16 cellular contexts compared by ENCODE assay signal in genomic region chr12:105275997-105276760, GRCh38. TPM values are rescaled to one million over a fixed set of nuclear protein-coding genes. Genes with fewer than 3 reads are reported as not detected.
DNase-seq lines count a peak whose midpoint lies in the region; ATAC-seq, FAIRE-seq and TF ChIP-seq lines count a peak whose summit lies in the region.
"Had no signal": no experiment of that assay in that cellular context is flagged by ENCODE, and none has a peak within 500 bp of the region (broad histone marks: within the 10 kb centered on the region; RNA-seq: fewer than 3 reads in every experiment).

No MANE protein-coding gene starts in this region.

- H3K27me3 ChIP-seq in breast epithelium (no peaks in the 10 kb centered on the region), H1 (replicated peaks in 1 of 4; ENCODE audit: control insufficient read depth in 3 of 4, extremely low read depth in 1 of 4, insufficient read depth in 3 of 4, low read length in 3 of 4) (no peaks in the 10 kb centered on the region; a peak in 1 of 7 replicates), testis (no peaks in the 10 kb centered on the region), heart left ventricle (no peaks in the 10 kb centered on the region)
- H3K27me3 ChIP-seq: colonic mucosa had no signal

- intact Hi-C loops in MCF 10A (cut with micrococcal nuclease): no loop called here
- intact Hi-C loops in breast epithelium (cut with DNase I; ENCODE audit: low total_unique reads): no loop called here
- intact Hi-C loops in testis (cut with DNase I; ENCODE audit: low total_unique reads): no loop called here
- intact Hi-C loops in heart left ventricle (cut with DNase I): loop anchor here in 2 of 10 donors (5.0 kb wide), 1 partner anchor 106 kb away; no protein-coding TSS in a partner anchor

- no TSS peak for BruUV-seq in MCF 10A (replicated peaks; lab: Mats Ljungman, UMichigan)

- no peak for TF ChIP-seq EP300 in H1 (IDR thresholded peaks at IDR 0.05; ENCODE audit: borderline replicate concordance in 1 of 2, low read depth in 2 of 2, low read length in 2 of 2)

- H3K27ac ChIP-seq in breast epithelium (no peak overlapping the region), H1 (ENCODE audit: low read depth, low read length) (no peak overlapping the region), testis (peak overlapping the region; percentile 16 to 20), heart left ventricle (no peak overlapping the region)
- H3K27ac ChIP-seq: colonic mucosa, RWPE1 had no signal

- CTCF ChIA-PET in MCF 10A (lab: Yijun Ruan, JAX) (interaction anchor here (0.6 to 0.7 kb wide), 2 partner anchors 93 to 103 kb away, joined by 6 read pairs; no protein-coding TSS in a partner anchor), H1 (lab: Charles Lee; ENCODE audit: partially characterized antibody) (interaction anchor here (0.5 to 2.6 kb wide), 4 partner anchors 58 to 108 kb away, joined by 3 to 6 read pairs (median 4); no protein-coding TSS in a partner anchor)

- H3K9ac ChIP-seq in H1 (replicated peaks in 1 of 4; ENCODE audit: extremely low read depth in 1 of 4, low read depth in 3 of 4, low read length in 3 of 4): no peak overlapping the region

- no peaks in the 10 kb centered on the region for H3K23me2 ChIP-seq in H1 (ENCODE audit: low read depth, low read length)

- H2BK20ac ChIP-seq in H1 (ENCODE audit: low read length): no peak overlapping the region

- TF ChIP-seq RAD21 in H1 (IDR thresholded peaks at IDR 0.05 in 1 of 2, conservative IDR thresholded peaks at IDR 0.05 in 1 of 2; ENCODE audit: low read depth in 2 of 2, low read length in 2 of 2): no peak

- no peaks in the 10 kb centered on the region for H3K36me3 Mint-ChIP-seq in MCF 10A (ENCODE audit: insufficient read depth, unreplicated experiment)

- H4K5ac ChIP-seq in H1 (ENCODE audit: insufficient read length, low read depth, low read length): no peak overlapping the region

- no peaks in the 10 kb centered on the region for H3K9me3 ChIP-seq in breast epithelium
- H3K9me3 ChIP-seq in H1 (ENCODE audit: insufficient read depth in 2 of 2, low read depth in 1 of 2, low read length in 1 of 2): no peaks in the 10 kb centered on the region
- no peaks in the 10 kb centered on the region for H3K9me3 ChIP-seq in testis
- H3K9me3 ChIP-seq in heart left ventricle: no peaks in the 10 kb centered on the region
- H3K9me3 ChIP-seq: colonic mucosa had no signal

- no peak overlapping the region for H3K56ac ChIP-seq in H1 (replicated peaks; ENCODE audit: insufficient read length, low read depth, low read length)

- H3K79me2 ChIP-seq in H1 (ENCODE audit: control insufficient read depth in 1 of 2, insufficient read depth in 2 of 2, low read length in 2 of 2): no peaks in the 10 kb centered on the region

- no peaks in the 10 kb centered on the region for H3K79me1 ChIP-seq in H1 (ENCODE audit: low read depth, low read length)

- TF ChIP-seq POLR2A in breast epithelium (IDR thresholded peaks at IDR 0.05): no peak
- TF ChIP-seq POLR2A in H1 (IDR thresholded peaks at IDR 0.05; ENCODE audit: control extremely low read depth in 1 of 2, low read depth in 2 of 2, low read length in 2 of 2): no peak
- TF ChIP-seq POLR2A in testis (IDR thresholded peaks at IDR 0.05): no peak
- TF ChIP-seq POLR2A in heart left ventricle (IDR thresholded peaks at IDR 0.05): no peak

- no peak overlapping the region for H3K23ac ChIP-seq in H1 (ENCODE audit: insufficient read length)

- peak overlapping the region; percentile 27; the same call in 1 of the 2 replicates for H2AFZ ChIP-seq in H1 (ENCODE audit: low read length)

- no peak overlapping the region; a peak in 1 of 4 replicates for H3K4me2 ChIP-seq in H1 (ENCODE audit: insufficient read depth in 1 of 2, low read depth in 2 of 2, low read length in 2 of 2)

- H2BK5ac ChIP-seq in H1 (ENCODE audit: low read depth, low read length): no peak overlapping the region; the same call in 1 of the 2 replicates

- H2BK120ac ChIP-seq in H1 (replicated peaks; ENCODE audit: low read depth, low read length): no peak overlapping the region

- H3K4me3 Mint-ChIP-seq in MCF 10A (ENCODE audit: unreplicated experiment): no peak overlapping the region
- H3K4me3 Mint-ChIP-seq: activated T-cell treated with anti-CD3 and anti-CD28 coated beads, Interleukin-2, amount 50 U/mL, for 72 hours had no signal

- H3K27me3 Mint-ChIP-seq in MCF 10A (ENCODE audit: insufficient read depth, unreplicated experiment): no peaks in the 10 kb centered on the region

- H3K18ac ChIP-seq in H1 (ENCODE audit: extremely low read depth, low read length): no peak overlapping the region

- peaks cover 6% of the 10 kb centered on the region for H3K4me1 Mint-ChIP-seq in MCF 10A (ENCODE audit: insufficient read depth, unreplicated experiment)

- TF ChIP-seq CTCF in MCF 10A (IDR thresholded peaks at IDR 0.05; ENCODE audit: unreplicated experiment) (no peak), breast epithelium (IDR thresholded peaks at IDR 0.05) (no peak), H1 (IDR thresholded peaks at IDR 0.05; ENCODE audit: control extremely low read depth in 1 of 3, insufficient read depth in 1 of 3, low read depth in 1 of 3, low read length in 3 of 3) (no peak), testis (IDR thresholded peaks at IDR 0.05) (no peak), heart left ventricle (IDR thresholded peaks at IDR 0.05) (no peak)

- peak overlapping the region; percentile 29 for H3K27ac Mint-ChIP-seq in MCF 10A (ENCODE audit: low read depth, unreplicated experiment)

- no peak overlapping the region for H2BK12ac ChIP-seq in H1 (ENCODE audit: low read depth, low read length)

- H3K9me3 Mint-ChIP-seq in MCF 10A (ENCODE audit: unreplicated experiment): no peaks in the 10 kb centered on the region
- H3K9me3 Mint-ChIP-seq: activated T-cell treated with anti-CD3 and anti-CD28 coated beads, Interleukin-2, amount 50 U/mL, for 72 hours had no signal

- H2BK15ac ChIP-seq in H1 (ENCODE audit: low read length): no peak overlapping the region

- ATAC-seq in heart left ventricle: no peak
- ATAC-seq: activated T-cell treated with anti-CD3 and anti-CD28 coated beads, Interleukin-2, amount 50 U/mL, for 72 hours; left colon had no signal

- no peak overlapping the region for H2AK5ac ChIP-seq in H1 (ENCODE audit: low read depth, low read length)

- H3K4me3 ChIP-seq in breast epithelium (no peak overlapping the region), H1 (ENCODE audit: extremely low read depth in 1 of 4, insufficient read depth in 2 of 4, low read depth in 3 of 4, low read length in 4 of 4) (no peak overlapping the region), testis (no peak overlapping the region), heart left ventricle (no peak overlapping the region)
- H3K4me3 ChIP-seq: colonic mucosa had no signal

- FAIRE-seq in H1 (lab: Jason Lieb, UNC): no peak

- H3K4me1 ChIP-seq in breast epithelium (no peaks in the 10 kb centered on the region), H1 (replicated peaks in 1 of 4; ENCODE audit: control insufficient read depth in 3 of 4, insufficient read depth in 4 of 4, low read length in 3 of 4) (no peaks in the 10 kb centered on the region; a peak in 1 of 7 replicates), testis (peaks cover 5% of the 10 kb centered on the region), heart left ventricle (no peaks in the 10 kb centered on the region)
- H3K4me1 ChIP-seq: colonic mucosa had no signal

- no peak overlapping the region for H4K91ac ChIP-seq in H1 (replicated peaks; ENCODE audit: insufficient read length, low read length)

- no peak overlapping the region for H4K8ac ChIP-seq in H1 (ENCODE audit: extremely low read depth, insufficient read depth, low read length)

- DNase-seq in MCF 10A (ENCODE audit: unreplicated experiment) (no peak), breast epithelium (ENCODE audit: low spot score in 2 of 2) (no peak), NCI-H510A treated with DMSO at 0.1 percent for 48 hours (lab: John Stamatoyannopoulos, UW) (peak; percentile 45), H1 (ENCODE audit: low read depth in 1 of 2, low spot score in 2 of 2) (no peak), testis (no peak), heart left ventricle (no peak), NCI-H2107 treated with DMSO at 0.1 percent for 48 hours (lab: John Stamatoyannopoulos, UW; ENCODE audit: unreplicated experiment) (no peak), H4 (ENCODE audit: low spot score) (no peak)
- DNase-seq: activated CD4-positive, alpha-beta T cell treated with anti-CD3 and anti-CD28 coated beads, Interleukin-2, amount 50 U/mL, for 1 hour; activated T-cell treated with anti-CD3 and anti-CD28 coated beads, Interleukin-2, amount 50 U/mL, for 72 hours; colonic mucosa; erythroblast; HCEC 1CT; hippocampal formation; left colon had no signal

- no peak overlapping the region for H3K14ac ChIP-seq in H1 (ENCODE audit: insufficient read length)

- H4K20me1 ChIP-seq in H1 (replicated peaks in 1 of 2; ENCODE audit: control insufficient read depth in 1 of 2, insufficient read depth in 2 of 2, low read length in 2 of 2): no peaks in the 10 kb centered on the region

- POLR2A ChIA-PET in MCF 10A (lab: Yijun Ruan, JAX) (interaction anchor here (0.6 to 0.9 kb wide), 3 partner anchors 109 to 284 kb away, joined by 3 to 4 read pairs (median 3); no protein-coding TSS in a partner anchor), H1 (lab: Charles Lee; ENCODE audit: partially characterized antibody) (no interaction called here)

- WGBS in H1 (ENCODE audit: extremely low coverage in 1 of 2, insufficient coverage in 1 of 2, insufficient read length in 1 of 2, insufficient replicate concordance in 2 of 2, low coverage in 1 of 2, low lambda C conversion rate in 2 of 2, missing lambda C conversion rate in 1 of 2), 2 experiments: 83% methylated on average over 3 of the region's 3 CpGs; no CpG with 5 or more reads in 1 of the 2 experiments
- WGBS in testis, 2 donors: 79 to 90% methylated on average over 3 of the region's 3 CpGs
- 86 to 93% (median 90%) methylated on average over 3 of the region's 3 CpGs for WGBS in heart left ventricle, 4 donors

- H3K36me3 ChIP-seq in breast epithelium: no peaks in the 10 kb centered on the region
- H3K36me3 ChIP-seq in H1 (ENCODE audit: control insufficient read depth in 2 of 4, insufficient read depth in 4 of 4, low read length in 3 of 4): no peaks in the 10 kb centered on the region
- H3K36me3 ChIP-seq in testis (ENCODE audit: low read depth, missing control alignments): no peaks in the 10 kb centered on the region
- H3K36me3 ChIP-seq in heart left ventricle: no peaks in the 10 kb centered on the region
- H3K36me3 ChIP-seq: colonic mucosa had no signal

- no peak overlapping the region for H3K4ac ChIP-seq in H1 (replicated peaks; ENCODE audit: insufficient read length, low read depth, low read length)

RNA-seq across cellular contexts. Expression of gene APPL2, which starts 40.2 kb away (rescaled TPM):
- total RNA-seq in MCF 10A (2022) (32.5 and 35.5 TPM in 2 replicates), breast epithelium (100 to 1,000 TPM in 1 of 3 donors, 10 to 100 TPM in 2; 73.0 to 130 (median 89.1) TPM), testis (100 to 1,000 TPM; 129 to 140 TPM), heart left ventricle (10 to 100 TPM; 14.1 to 36.7 (median 17.1) TPM)
- 19.0 and 22.9 TPM in 2 replicates for total RNA-seq in H1 (2021; fragmentation: NEBNext Ultra II Directional; extraction: Animal tissue kit (Norgen Biotek cat#: 25700))
- polyA plus RNA-seq in H1 (2011; rRNA removed) (8.9 TPM in 2 replicates), testis (ENCODE audit: insufficient read depth, low read depth, low replicate concordance) (70.9 TPM), heart left ventricle (10 to 100 TPM in 1 of 2 donors, 1 to 10 TPM in 1; 7.7 to 12.5 TPM)
- polyA plus RNA-seq in H1 (2011; cell fraction: cytosol; rRNA removed): 15.1 TPM
- polyA plus RNA-seq in H1 (2011; cell fraction: nucleus; rRNA removed): 18.0 TPM
- 12.3 to 23.4 TPM (median 16.6 TPM) in 4 replicates for polyA plus RNA-seq in H1 (2012, experiment 1 of 2)
- polyA plus RNA-seq in H1 (2012, experiment 2 of 2): 3.9 TPM
- polyA plus RNA-seq in H1 (2013, experiment 1 of 2): 13.1 TPM
- 13.5 TPM for polyA plus RNA-seq in H1 (2013, experiment 2 of 2)
- 20.5 and 22.6 TPM in 2 replicates for polyA minus RNA-seq in H1 (2011; rRNA and poly(A)+ RNA removed)
- 11.7 TPM for polyA minus RNA-seq in H1 (2011; cell fraction: cytosol; rRNA and poly(A)+ RNA removed)
- polyA minus RNA-seq in H1 (2011; cell fraction: nucleus; rRNA and poly(A)+ RNA removed): 40.4 TPM
- 12.0 and 12.3 TPM in 2 replicates for total RNA-seq in H4 (2014; rRNA removed; shearing (Covaris generic))

RNA-seq across cellular contexts. Expression of gene C12orf75, which starts 54.3 kb away (rescaled TPM):
- total RNA-seq in MCF 10A (2022): 53.6 and 67.7 TPM in 2 replicates
- total RNA-seq in breast epithelium: 10 to 100 TPM in 2 of 3 donors, 1 to 10 TPM in 1; 2.4 to 20.9 (median 20.0) TPM
- total RNA-seq in H1 (2021; fragmentation: NEBNext Ultra II Directional; extraction: Animal tissue kit (Norgen Biotek cat#: 25700)): 37.6 and 41.2 TPM in 2 replicates
- 10.1 and 26.4 TPM in 2 replicates for polyA plus RNA-seq in H1 (2011; rRNA removed)
- 21.7 TPM for polyA plus RNA-seq in H1 (2011; cell fraction: cytosol; rRNA removed)
- polyA plus RNA-seq in H1 (2011; cell fraction: nucleus; rRNA removed): 6.6 TPM
- polyA plus RNA-seq in H1 (2012, experiment 1 of 2): 23.2 to 31.0 TPM (median 27.3 TPM) in 4 replicates
- polyA plus RNA-seq in H1 (2012, experiment 2 of 2): 33.4 TPM
- polyA plus RNA-seq in H1 (2013, experiment 1 of 2): 13.4 TPM
- polyA plus RNA-seq in H1 (2013, experiment 2 of 2): 13.5 TPM
- 7.8 and 8.9 TPM in 2 replicates for polyA minus RNA-seq in H1 (2011; rRNA and poly(A)+ RNA removed)
- polyA minus RNA-seq in H1 (2011; cell fraction: cytosol; rRNA and poly(A)+ RNA removed): 8.1 TPM
- 7.9 TPM for polyA minus RNA-seq in H1 (2011; cell fraction: nucleus; rRNA and poly(A)+ RNA removed)
- 100 to 1,000 TPM; 112 to 121 TPM for total RNA-seq in testis
- 144 TPM for polyA plus RNA-seq in testis (ENCODE audit: insufficient read depth, low read depth, low replicate concordance)
- 10 to 100 TPM in 2 of 9 donors, 1 to 10 TPM in 3, under 1 TPM in 3, not detected in 1; 0.52 to 14.5 (median 1.5) TPM for total RNA-seq in heart left ventricle
- 1 to 10 TPM in 1 of 2 donors, under 1 TPM in 1; 0.33 to 1.7 TPM for polyA plus RNA-seq in heart left ventricle
- total RNA-seq in H4 (2014; rRNA removed; shearing (Covaris generic)): 49.7 and 53.1 TPM in 2 replicates

Comparison
In these comparisons a context has a peak if more than half of its experiments do, and no peak if none do; other contexts are left out.
1. H3K27ac ChIP-seq: peak in testis (2 of 2); none in breast epithelium (0 of 2), H1 (single experiment) and heart left ventricle (0 of 12).